Comparison of ENCODE assay signal across 7 cellular contexts in the genomic region with DNA sequence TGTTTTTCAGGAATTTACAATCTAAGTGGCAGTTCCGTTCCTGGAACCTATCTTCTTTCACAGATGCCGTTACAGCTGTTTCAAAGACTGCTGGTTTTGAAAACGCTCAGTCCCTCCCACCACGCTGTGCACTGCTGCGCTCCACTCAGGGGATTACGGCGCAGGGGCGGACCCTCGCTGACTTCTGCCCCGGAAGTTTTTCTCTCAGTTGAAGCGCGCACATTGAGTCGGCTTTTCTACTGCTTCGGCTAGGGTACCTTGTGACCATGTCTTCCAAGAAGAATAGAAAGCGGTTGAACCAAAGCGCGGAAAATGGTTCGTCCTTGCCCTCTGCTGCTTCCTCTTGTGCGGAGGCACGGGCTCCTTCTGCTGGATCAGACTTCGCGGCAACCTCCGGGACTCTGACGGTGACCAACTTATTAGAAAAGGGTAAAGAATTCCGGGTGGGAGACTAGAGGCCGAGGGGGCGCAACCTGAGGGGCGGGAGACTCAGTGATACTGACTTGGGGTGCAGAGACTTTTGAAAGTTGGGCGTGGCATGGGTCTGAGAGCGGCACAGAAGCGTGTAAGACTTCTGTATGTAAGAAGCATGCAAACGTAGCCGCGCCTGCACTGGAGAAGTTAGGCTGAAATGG. TPM values are rescaled to one million over a fixed set of nuclear protein-coding genes. Genes with fewer than 3 reads are reported as not detected.
DNase-seq lines count a peak whose midpoint lies in the region; ATAC-seq, FAIRE-seq and TF ChIP-seq lines count a peak whose summit lies in the region.

No MANE protein-coding gene starts in this region.

- DNase-seq in GM18507 (ENCODE audit: extremely low spot score, insufficient read length, low read depth) (peak; percentile 66), NCI-H1930 (lab: John Stamatoyannopoulos, UW) (peak; percentile 50 to 75), T1000 (lab: John Stamatoyannopoulos, UW) (peak; percentile 63), astrocyte of the spinal cord (ENCODE audit: low read depth, low spot score) (peak; percentile 88), hypothalamus (lab: John Stamatoyannopoulos, UW) (peak; percentile 34 to 94 (median 74)), sigmoid colon (peak; percentile 92)

- no peaks in the 10 kb centered on the region for H3K9me3 ChIP-seq in sigmoid colon

- intact Hi-C loops in sigmoid colon (cut with DNase I), result loop anchor here (1.0 to 5.0 kb wide), 3 partner anchors 96 to 1339 kb away; partner anchors contain the start of gene BBS12

- in situ Hi-C loops in astrocyte of the spinal cord (cut with HindIII; ENCODE audit: low sequenced_read_pairs), result loop anchor here (25.0 kb wide), 1 partner anchor 161 kb away; no protein-coding TSS in a partner anchor

- no peak for TF ChIP-seq POLR2A in sigmoid colon (IDR thresholded peaks at IDR 0.05)

- peaks cover 0 to 2% (median 0%) of the 10 kb centered on the region in 4 donors for H3K36me3 ChIP-seq in sigmoid colon

- H3K27ac ChIP-seq in sigmoid colon, result peak overlapping the region; percentile 81 to 90 (median 84)

- no peaks in the 10 kb centered on the region for H3K27me3 ChIP-seq in sigmoid colon

- peak overlapping the region; percentile 95 for H3K4me3 ChIP-seq in astrocyte of the spinal cord (ENCODE audit: low read depth, low read length)
- peak overlapping the region; percentile 63 to 85 (median 72) for H3K4me3 ChIP-seq in sigmoid colon

- WGBS in sigmoid colon, 2 donors, result 0 to 1% methylated on average over 34 of the region's 34 CpGs

- ATAC-seq in HG02970 (IDR thresholded peaks at IDR 0.05; ENCODE audit: low FRiP score, unreplicated experiment), result peak; percentile 95

- peak; percentile 92 for FAIRE-seq in GM18507 (lab: Jason Lieb, UNC)

- no peak for TF ChIP-seq EP300 in sigmoid colon (IDR thresholded peaks at IDR 0.05)

- TF ChIP-seq CTCF in astrocyte of the spinal cord (IDR thresholded peaks at IDR 0.05; ENCODE audit: low read depth, low read length), result no peak
- no peak for TF ChIP-seq CTCF in sigmoid colon (IDR thresholded peaks at IDR 0.05)

- peaks cover 0 to 21% (median 18%) of the 10 kb centered on the region in 4 donors for H3K4me1 ChIP-seq in sigmoid colon

RNA-seq across cellular contexts. Expression of gene NUDT6, which starts 0.6 kb away (rescaled TPM):
- total RNA-seq in sigmoid colon, result 1 to 10 TPM; 5.0 to 9.4 (median 7.2) TPM
- 10 to 100 TPM in 1 of 3 donors, 1 to 10 TPM in 2; 5.9 to 10.4 (median 9.0) TPM for polyA plus RNA-seq in sigmoid colon

Comparison
In these comparisons a context has a peak if more than half of its experiments do, and no peak if none do; other contexts are left out.
1. Peak in every context shown above with its lines: DNase-seq, ATAC-seq, H3K4me3 ChIP-seq and H3K27ac ChIP-seq.